ENCODE assay signal across 21 cellular contexts in the genomic region with DNA sequence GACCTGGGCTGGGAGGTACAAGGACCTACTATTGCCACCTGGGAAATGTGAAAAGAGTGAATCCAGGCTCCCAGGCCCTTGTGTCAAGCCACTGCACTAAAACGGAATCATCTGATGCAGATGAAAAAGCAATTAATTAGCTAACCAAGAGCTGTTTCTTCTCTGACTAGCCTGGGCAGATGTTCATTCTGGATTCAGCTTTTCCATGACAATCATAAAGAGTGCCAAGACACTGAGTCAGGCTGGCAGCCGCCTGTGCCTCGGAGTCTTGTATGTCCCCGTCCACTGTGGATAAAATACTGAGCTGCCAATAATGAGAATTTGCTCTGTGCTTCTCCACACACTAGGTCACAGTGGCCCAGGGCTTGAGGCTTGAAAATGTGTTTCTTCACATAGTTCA. TPM values are rescaled to one million over a fixed set of nuclear protein-coding genes. Genes with fewer than 3 reads are reported as not detected.
A peak's percentile ranks its signal among the peaks of the same experiment; 100 is the strongest.
DNase-seq lines count a peak whose midpoint lies in the region; ATAC-seq, FAIRE-seq and TF ChIP-seq lines count a peak whose summit lies in the region.
"Had no signal": no experiment of that assay in that cellular context is flagged by ENCODE, and none has a peak within 500 bp of the region (broad histone marks: within the 10 kb centered on the region; RNA-seq: fewer than 3 reads in every experiment).

No MANE protein-coding gene starts in this region.

- H3K27me3 Mint-ChIP-seq in activated T-helper 2 cell treated with anti-CD3 and anti-CD28 coated beads, Interferon-gamma antibody, Interleukin-2, Interleukin-4, amounts not matched to agents 10 μg/mL and 5 μg/mL and 100 μg/mL, durations not matched to agents 14 hours and 24 hours and 36 hours (ENCODE audit: low read depth) = no peaks in the 10 kb centered on the region
- H3K27me3 Mint-ChIP-seq: central memory CD8-positive, alpha-beta T cell had no signal

- ATAC-seq in GM18511 (IDR thresholded peaks at IDR 0.05; ENCODE audit: unreplicated experiment) = no peak
- no peak for ATAC-seq in HG03159 (IDR thresholded peaks at IDR 0.05; ENCODE audit: unreplicated experiment)
- ATAC-seq: activated naive CD4-positive, alpha-beta T cell treated with anti-CD3 and anti-CD28 coated beads, Interleukin-2, amount 50 U/mL, for 72 hours; gastrocnemius medialis; left ventricle myocardium superior; PC-3 had no signal

- no peak overlapping the region for H3K4me3 Mint-ChIP-seq in activated T-helper 2 cell treated with anti-CD3 and anti-CD28 coated beads, Interferon-gamma antibody, Interleukin-2, Interleukin-4, amounts not matched to agents 10 μg/mL and 5 μg/mL and 100 μg/mL, durations not matched to agents 14 hours and 24 hours and 36 hours (ENCODE audit: low read depth)
- H3K4me3 Mint-ChIP-seq: central memory CD8-positive, alpha-beta T cell; nephron had no signal

- DNase-seq in M059J (ENCODE audit: low read depth) (peak; percentile 37), bronchial epithelial cell (ENCODE audit: low read depth) (peak; percentile 13), medulla oblongata (ENCODE audit: extremely low spot score) (peak; percentile 69), vagina (ENCODE audit: extremely low spot score in 2 of 2) (no peak)
- DNase-seq in activated T-helper 2 cell treated with anti-CD3 and anti-CD28 coated beads, Interferon-gamma antibody, Interleukin-2, Interleukin-4, amounts not matched to agents 10 μg/mL and 5 μg/mL and 100 μg/mL, durations not matched to agents 14 hours and 24 hours and 36 hours (ENCODE audit: low spot score) = no peak
- DNase-seq: activated CD4-positive, alpha-beta T cell treated with anti-CD3 and anti-CD28 coated beads, Interleukin-2, amount 50 U/mL, for 4 hours; activated T-cell treated with anti-CD3 and anti-CD28 coated beads, Interleukin-2, amount 50 U/mL, for 1 hour; effector memory CD4-positive, alpha-beta T cell; left ventricle myocardium superior; NCI-H1048; NCI-H2107; NCI-H526 treated with DMSO at 0.1 percent for 48 hours; PC-3 had no signal

- no peak for FAIRE-seq in bronchial epithelial cell (lab: Jason Lieb, UNC)

- peaks cover 41% of the 10 kb centered on the region for H3K4me1 Mint-ChIP-seq in activated T-helper 2 cell treated with anti-CD3 and anti-CD28 coated beads, Interferon-gamma antibody, Interleukin-2, Interleukin-4, amounts not matched to agents 10 μg/mL and 5 μg/mL and 100 μg/mL, durations not matched to agents 14 hours and 24 hours and 36 hours (ENCODE audit: low read depth)

- peaks cover 39% of the 10 kb centered on the region for H3K4me1 ChIP-seq in vagina

- H3K27ac ChIP-seq in vagina = peak overlapping the region; percentile 45
- H3K27ac ChIP-seq: C4-2B, gastrocnemius medialis, SK-N-MC had no signal

- TF ChIP-seq CTCF in bronchial epithelial cell (IDR thresholded peaks at IDR 0.05; ENCODE audit: insufficient read depth, low read length, severe bottlenecking) = no peak
- TF ChIP-seq CTCF in vagina (IDR thresholded peaks at IDR 0.05) = no peak

- no peak for TF ChIP-seq POLR2A in vagina (IDR thresholded peaks at IDR 0.05)

- H3K4me3 ChIP-seq in bronchial epithelial cell (ENCODE audit: low read depth, low read length) (no peak overlapping the region), vagina (no peak overlapping the region)
- H3K4me3 ChIP-seq: gastrocnemius medialis, SK-N-MC had no signal

- H3K27me3 ChIP-seq in bronchial epithelial cell (ENCODE audit: control insufficient read depth, insufficient read depth, low read length) = no peaks in the 10 kb centered on the region
- H3K27me3 ChIP-seq in vagina = no peaks in the 10 kb centered on the region
- H3K27me3 ChIP-seq: gastrocnemius medialis had no signal

- H3K9me3 ChIP-seq in vagina = no peaks in the 10 kb centered on the region
- H3K9me3 ChIP-seq: gastrocnemius medialis had no signal

- intact Hi-C loops in vagina (cut with DNase I) = no loop called here
- intact Hi-C loops in activated T-helper 2 cell treated with anti-CD3 and anti-CD28 coated beads, Interferon-gamma antibody, Interleukin-2, Interleukin-4, amounts not matched to agents 10 μg/mL and 5 μg/mL and 100 μg/mL, durations not matched to agents 14 hours and 24 hours and 36 hours (cut with micrococcal nuclease) = loop anchor here (10.0 kb wide), 1 partner anchor 281 kb away; the partner anchor contains the start of gene YPEL5

- no peak overlapping the region for H3K27ac Mint-ChIP-seq in activated T-helper 2 cell treated with anti-CD3 and anti-CD28 coated beads, Interferon-gamma antibody, Interleukin-2, Interleukin-4, amounts not matched to agents 10 μg/mL and 5 μg/mL and 100 μg/mL, durations not matched to agents 14 hours and 24 hours and 36 hours
- H3K27ac Mint-ChIP-seq: activated naive CD4-positive, alpha-beta T cell treated with anti-CD3 and anti-CD28 coated beads, Interleukin-2, amount 50 U/mL, for 72 hours had no signal

- no peaks in the 10 kb centered on the region for H3K9me3 Mint-ChIP-seq in activated T-helper 2 cell treated with anti-CD3 and anti-CD28 coated beads, Interferon-gamma antibody, Interleukin-2, Interleukin-4, amounts not matched to agents 10 μg/mL and 5 μg/mL and 100 μg/mL, durations not matched to agents 14 hours and 24 hours and 36 hours
- H3K9me3 Mint-ChIP-seq: central memory CD8-positive, alpha-beta T cell; nephron had no signal

- no peaks in the 10 kb centered on the region for H3K36me3 Mint-ChIP-seq in activated T-helper 2 cell treated with anti-CD3 and anti-CD28 coated beads, Interferon-gamma antibody, Interleukin-2, Interleukin-4, amounts not matched to agents 10 μg/mL and 5 μg/mL and 100 μg/mL, durations not matched to agents 14 hours and 24 hours and 36 hours (ENCODE audit: low read depth)

- H3K36me3 ChIP-seq in bronchial epithelial cell (ENCODE audit: control insufficient read depth, insufficient read depth, low read length) (no peaks in the 10 kb centered on the region), vagina (no peaks in the 10 kb centered on the region)
- H3K36me3 ChIP-seq: gastrocnemius medialis had no signal

RNA-seq across cellular contexts. Expression of gene LCLAT1, which starts 21.7 kb away (rescaled TPM):
- 11.3 and 26.9 TPM in 2 replicates for total RNA-seq in M059J (2014; rRNA removed; shearing (Covaris generic))
- total RNA-seq in bronchial epithelial cell (8.7 and 11.5 TPM in 2 replicates), vagina (19.6 TPM)
- total RNA-seq in activated T-helper 2 cell treated with anti-CD3 and anti-CD28 coated beads, Interferon-gamma antibody, Interleukin-2, Interleukin-4, amounts not matched to agents 10 μg/mL and 5 μg/mL and 100 μg/mL, durations not matched to agents 14 hours and 24 hours and 36 hours = 24.6 and 28.9 TPM in 2 replicates

Comparison
In these comparisons a context has a peak if more than half of its experiments do, and no peak if none do; other contexts are left out.
1. DNase-seq: peak in M059J (single experiment), bronchial epithelial cell (single experiment) and medulla oblongata (single experiment); none in vagina (0 of 2) and activated T-helper 2 cell treated with anti-CD3 and anti-CD28 coated beads, Interferon-gamma antibody, Interleukin-2, Interleukin-4, amounts not matched to agents 10 μg/mL and 5 μg/mL and 100 μg/mL, durations not matched to agents 14 hours and 24 hours and 36 hours (single experiment).